ENCODE assay signal across 8 cellular contexts in genomic region chrX:46561931-46562721, GRCh38. TPM values are rescaled to one million over a fixed set of nuclear protein-coding genes. Genes with fewer than 3 reads are reported as not detected.
DNase-seq lines count a peak whose midpoint lies in the region; ATAC-seq and TF ChIP-seq lines count a peak whose summit lies in the region.

No MANE protein-coding gene starts in this region.

- H3K4me1 ChIP-seq in colonic mucosa = no peaks in the 10 kb centered on the region

- no peaks in the 10 kb centered on the region for H3K9me3 ChIP-seq in colonic mucosa

- TF ChIP-seq CTCF in colonic mucosa (IDR thresholded peaks at IDR 0.05) (no peak), dorsolateral prefrontal cortex (IDR thresholded peaks at IDR 0.05 in 54 of 56, conservative IDR thresholded peaks at IDR 0.05 in 2 of 56; ENCODE audit: low read depth in 1 of 56, partially characterized antibody in 56 of 56) (no peak)

- H3K36me3 ChIP-seq in colonic mucosa = no peaks in the 10 kb centered on the region

- H3K4me3 ChIP-seq in colonic mucosa (no peak overlapping the region), dorsolateral prefrontal cortex (no peak overlapping the region)

- no peak overlapping the region for H3K9ac ChIP-seq in colonic mucosa (ENCODE audit: low read depth in 2 of 2, low read length in 2 of 2)

- DNase-seq in Kasumi-1 (lab: John Stamatoyannopoulos, UW) = peak; percentile 47 to 63
- peak; percentile 22 for DNase-seq in colonic mucosa
- DNase-seq in mucosa of gallbladder (ENCODE audit: low spot score) = no peak
- no peak for DNase-seq in COLO668 (lab: John Stamatoyannopoulos, UW; ENCODE audit: unreplicated experiment)
- no peak for DNase-seq in dorsolateral prefrontal cortex
- no peak for DNase-seq in activated CD4-positive, alpha-beta T cell treated with anti-CD3 and anti-CD28 coated beads for 4 hours

- H3K27me3 ChIP-seq in colonic mucosa (no peaks in the 10 kb centered on the region), dorsolateral prefrontal cortex (peaks cover 0 to 39% (median 5%) of the 10 kb centered on the region in 45 donors)

- H3K27ac ChIP-seq in colonic mucosa (no peak overlapping the region), dorsolateral prefrontal cortex (no peak overlapping the region)

- intact Hi-C loops in colonic mucosa (cut with DNase I) (no loop called here), dorsolateral prefrontal cortex (cut with DNase I) (no loop called here)

- ATAC-seq in GM18520 (IDR thresholded peaks at IDR 0.05; ENCODE audit: unreplicated experiment) (peak; percentile 98), GM21723 (IDR thresholded peaks at IDR 0.05; ENCODE audit: unreplicated experiment) (peak; percentile 98)

RNA-seq across cellular contexts. Expression of gene CHST7, which starts 11.4 kb away (rescaled TPM):
- total RNA-seq in colonic mucosa (1 to 10 TPM; 1.8 to 2.0 TPM), mucosa of gallbladder (12.9 TPM), dorsolateral prefrontal cortex (10 to 100 TPM in 30 of 120 experiments, 1 to 10 TPM in 90; 2.3 to 27.4 (median 8.2) TPM)

RNA-seq across cellular contexts. Expression of gene ZNF674, which starts 16.9 kb away (rescaled TPM):
- total RNA-seq in colonic mucosa = 1 to 10 TPM; 3.6 to 4.0 TPM
- 4.7 TPM for total RNA-seq in mucosa of gallbladder
- 10 to 100 TPM in 72 of 120 experiments, 1 to 10 TPM in 48; 5.4 to 16.7 (median 10.6) TPM for total RNA-seq in dorsolateral prefrontal cortex

Comparison
In these comparisons a context has a peak if more than half of its experiments do, and no peak if none do; other contexts are left out.
1. DNase-seq: peak in Kasumi-1 (2 of 2) and colonic mucosa (single experiment); none in mucosa of gallbladder (single experiment), COLO668 (single experiment), dorsolateral prefrontal cortex (0 of 10) and activated CD4-positive, alpha-beta T cell treated with anti-CD3 and anti-CD28 coated beads for 4 hours (0 of 2).